17 cellular contexts compared by ENCODE assay signal in genomic region chr2:61770746-61771145, GRCh38.
A peak's percentile ranks its signal among the peaks of the same experiment; 100 is the strongest.
DNase-seq lines count a peak whose midpoint lies in the region; ATAC-seq and TF ChIP-seq lines count a peak whose summit lies in the region.
"Had no signal": no experiment of that assay in that cellular context is flagged by ENCODE, and none has a peak within 500 bp of the region (broad histone marks: within the 10 kb centered on the region; RNA-seq: fewer than 3 reads in every experiment).

No MANE protein-coding gene starts in this region.

- TF ChIP-seq CTCF in omental fat pad (IDR thresholded peaks at IDR 0.05) = no peak

- H3K27me3 ChIP-seq in esophagus (ENCODE audit: control insufficient read depth in 1 of 2, insufficient read depth in 2 of 2, low read length in 2 of 2) = no peaks in the 10 kb centered on the region

- peak overlapping the region; percentile 57 to 82 for H3K27ac ChIP-seq in esophagus (ENCODE audit: low read depth in 2 of 2, low read length in 1 of 2)

- no peaks in the 10 kb centered on the region for H3K36me3 ChIP-seq in esophagus (ENCODE audit: control insufficient read depth in 2 of 2, insufficient read depth in 2 of 2, low read length in 1 of 2)

- no peaks in the 10 kb centered on the region for H3K9me3 ChIP-seq in esophagus (ENCODE audit: control insufficient read depth in 2 of 2, insufficient read depth in 1 of 2, low read depth in 1 of 2, low read length in 1 of 2)

- H3K4me1 ChIP-seq in esophagus (ENCODE audit: control insufficient read depth in 2 of 2, insufficient read depth in 2 of 2, low read length in 1 of 2) = no peaks in the 10 kb centered on the region

- peak; percentile 60 for DNase-seq in Caki2 (ENCODE audit: low read depth)
- DNase-seq in NCI-H226 = peak; percentile 62
- no peak for DNase-seq in omental fat pad (ENCODE audit: low spot score)
- no peak for DNase-seq in activated CD4-positive, alpha-beta T cell treated with anti-CD3 and anti-CD28 coated beads, Interleukin-2, amount 50 U/mL, for 48 hours
- no peak for DNase-seq in kidney glomerular epithelial cell (lab: John Stamatoyannopoulos, UW)
- no peak for DNase-seq in activated effector memory CD4-positive, alpha-beta T cell treated with Interleukin-2 at 50 U/mL for 16 hours
- DNase-seq in UCSD-AML1 (lab: John Stamatoyannopoulos, UW; ENCODE audit: unreplicated experiment) = no peak
- DNase-seq: activated CD8-positive, alpha-beta T cell treated with anti-CD3 and anti-CD28 coated beads for 36 hours; activated naive CD8-positive, alpha-beta T cell treated with anti-CD3 and anti-CD28 coated beads for 36 hours; activated T-cell treated with anti-CD3 and anti-CD28 coated beads, Interleukin-2, amount 50 U/mL, for 48 hours; AML-193; effector CD4-positive, alpha-beta T cell; MM.1S; NCI-H2029; NCI-H526 treated with DMSO at 0.1 percent for 48 hours; retina had no signal

- H3K4me3 ChIP-seq in esophagus (ENCODE audit: low read depth in 1 of 2, low read length in 2 of 2) = no peak overlapping the region

- peak; percentile 41 for ATAC-seq in omental fat pad (ENCODE audit: low FRiP score)
- ATAC-seq: activated CD8-positive, alpha-beta T cell treated with anti-CD3 and anti-CD28 coated beads for 36 hours had no signal

- in situ Hi-C loops in Caki2 (cut with HindIII; ENCODE audit: low pct_unique_long_range_greater_than_20kb, low sequenced_read_pairs) = no loop called here

Comparison
In these comparisons a context has a peak if more than half of its experiments do, and no peak if none do; other contexts are left out.
1. DNase-seq: peak in Caki2 (single experiment) and NCI-H226 (single experiment); none in omental fat pad (single experiment), activated CD4-positive, alpha-beta T cell treated with anti-CD3 and anti-CD28 coated beads, Interleukin-2, amount 50 U/mL, for 48 hours (0 of 2), kidney glomerular epithelial cell (single experiment), activated effector memory CD4-positive, alpha-beta T cell treated with Interleukin-2 at 50 U/mL for 16 hours (single experiment) and UCSD-AML1 (single experiment).